13 cellular contexts compared by ENCODE assay signal in genomic region chr2:43049836-43050796, GRCh38.
A peak's percentile ranks its signal among the peaks of the same experiment; 100 is the strongest.
DNase-seq lines count a peak whose midpoint lies in the region; ATAC-seq, FAIRE-seq and TF ChIP-seq lines count a peak whose summit lies in the region.
"Had no signal": no experiment of that assay in that cellular context is flagged by ENCODE, and none has a peak within 500 bp of the region (broad histone marks: within the 10 kb centered on the region; RNA-seq: fewer than 3 reads in every experiment).

No MANE protein-coding gene starts in this region.

- 91 to 97% methylated on average over 18 of the region's 18 CpGs for WGBS in aorta, 2 donors

- H3K4me1 ChIP-seq in right atrium auricular region (peaks cover 0 to 37% of the 10 kb centered on the region in 2 donors), aorta (ENCODE audit: control insufficient read depth in 1 of 2, insufficient read depth in 2 of 2, low read length in 2 of 2) (no peaks in the 10 kb centered on the region)

- H3K4me3 Mint-ChIP-seq in MCF 10A (ENCODE audit: unreplicated experiment) (peak overlapping the region; percentile 35), natural killer cell (no peak overlapping the region)

- H3K4me3 ChIP-seq in right atrium auricular region (no peak overlapping the region), aorta (ENCODE audit: low read length in 2 of 2) (no peak overlapping the region)
- H3K4me3 ChIP-seq: heart left ventricle had no signal

- TF ChIP-seq POLR2A in GM12892 (IDR thresholded peaks at IDR 0.05; ENCODE audit: low read depth, low read length) = no peak

- H3K36me3 ChIP-seq in right atrium auricular region (no peaks in the 10 kb centered on the region), aorta (ENCODE audit: control insufficient read depth in 1 of 2, insufficient read depth in 2 of 2, low read length in 1 of 2) (no peaks in the 10 kb centered on the region)
- H3K36me3 ChIP-seq: heart left ventricle had no signal

- peak overlapping the region; percentile 93 for H3K27ac Mint-ChIP-seq in MCF 10A (ENCODE audit: low read depth, unreplicated experiment)
- H3K27ac Mint-ChIP-seq in natural killer cell = peak overlapping the region in 1 of 2 donors; percentile 61
- H3K27ac Mint-ChIP-seq: activated naive CD4-positive, alpha-beta T cell treated with anti-CD3 and anti-CD28 coated beads, Interleukin-2, amount 50 U/mL, for 24 hours had no signal

- no peaks in the 10 kb centered on the region for H3K27me3 ChIP-seq in right atrium auricular region
- H3K27me3 ChIP-seq in aorta (ENCODE audit: control insufficient read depth in 1 of 2, insufficient read depth in 2 of 2, low read length in 1 of 2) = no peaks in the 10 kb centered on the region
- H3K27me3 ChIP-seq: heart left ventricle had no signal

- H3K36me3 Mint-ChIP-seq in MCF 10A (ENCODE audit: insufficient read depth, unreplicated experiment) (no peaks in the 10 kb centered on the region), natural killer cell (no peaks in the 10 kb centered on the region)
- H3K36me3 Mint-ChIP-seq: activated naive CD4-positive, alpha-beta T cell treated with anti-CD3 and anti-CD28 coated beads, Interleukin-2, amount 50 U/mL, for 24 hours had no signal

- CTCF ChIA-PET in MCF 10A (lab: Yijun Ruan, JAX) = interaction anchor here (0.7 to 2.0 kb wide), 10 partner anchors 10 to 190 kb away, joined by 3 to 7 read pairs (median 3); partner anchors contain the start of gene ZFP36L2

- H3K27ac ChIP-seq in right atrium auricular region = no peak overlapping the region
- H3K27ac ChIP-seq in aorta (ENCODE audit: low read depth in 1 of 2, low read length in 2 of 2) = no peak overlapping the region

- no TSS peak for BruUV-seq in MCF 10A (replicated peaks; lab: Mats Ljungman, UMichigan)

- peak; percentile 23 for DNase-seq in Right ventricle myocardium inferior (ENCODE audit: missing footprints)
- DNase-seq in right atrium auricular region (ENCODE audit: low spot score) = no peak
- peak; percentile 48 for DNase-seq in MCF 10A (ENCODE audit: unreplicated experiment)
- DNase-seq in natural killer cell = no peak
- DNase-seq in aorta = peak; percentile 39 to 52
- DNase-seq in GM13977 (ENCODE audit: low spot score) = no peak
- no peak for DNase-seq in GM12892 (ENCODE audit: insufficient read length)
- DNase-seq: cerebellar nuclear complex; naive thymus-derived CD4-positive, alpha-beta T cell; SHP77 had no signal

- POLR2A ChIA-PET in MCF 10A (lab: Yijun Ruan, JAX) = interaction anchor here (0.5 to 3.3 kb wide), 19 partner anchors 8 to 130 kb away, joined by 3 to 26 read pairs (median 8); no protein-coding TSS in a partner anchor

- peaks cover 60% of the 10 kb centered on the region for H3K4me1 Mint-ChIP-seq in MCF 10A (ENCODE audit: insufficient read depth, unreplicated experiment)
- peaks cover 18 to 37% of the 10 kb centered on the region in 2 donors for H3K4me1 Mint-ChIP-seq in natural killer cell

- no peaks in the 10 kb centered on the region for H3K9me3 Mint-ChIP-seq in MCF 10A (ENCODE audit: unreplicated experiment)
- no peaks in the 10 kb centered on the region for H3K9me3 Mint-ChIP-seq in natural killer cell
- H3K9me3 Mint-ChIP-seq: activated naive CD4-positive, alpha-beta T cell treated with anti-CD3 and anti-CD28 coated beads, Interleukin-2, amount 50 U/mL, for 24 hours; naive thymus-derived CD4-positive, alpha-beta T cell had no signal

- ATAC-seq in Right ventricle myocardium inferior = no peak
- peak in 2 of 3 donors; percentile 50 to 70 for ATAC-seq in natural killer cell
- no peak for ATAC-seq in aorta (ENCODE audit: low FRiP score)
- no peak for ATAC-seq in esophagus mucosa
- ATAC-seq: naive thymus-derived CD4-positive, alpha-beta T cell had no signal

- FAIRE-seq in GM12892 (lab: Jason Lieb, UNC) = no peak

- intact Hi-C loops in Right ventricle myocardium inferior (cut with DNase I) (no loop called here), MCF 10A (cut with micrococcal nuclease) (no loop called here), natural killer cell (cut with micrococcal nuclease) (no loop called here), aorta (cut with DNase I) (no loop called here)

- TF ChIP-seq CTCF in right atrium auricular region (IDR thresholded peaks at IDR 0.05) (no peak), MCF 10A (IDR thresholded peaks at IDR 0.05; ENCODE audit: unreplicated experiment) (no peak), natural killer cell (IDR thresholded peaks at IDR 0.05) (no peak), GM13977 (IDR thresholded peaks at IDR 0.05; ENCODE audit: extremely low read depth, insufficient read depth, missing control alignments) (no peak)

- in situ Hi-C loops in GM13977 (cut with MboI; ENCODE audit: low pct_unique_long_range_greater_than_20kb, low sequenced_read_pairs, unreplicated experiment) = no loop called here

- H3K9me3 ChIP-seq in right atrium auricular region = no peaks in the 10 kb centered on the region
- no peaks in the 10 kb centered on the region for H3K9me3 ChIP-seq in aorta (ENCODE audit: control insufficient read depth, low read length)
- H3K9me3 ChIP-seq: heart left ventricle had no signal

- H3K27me3 Mint-ChIP-seq in MCF 10A (ENCODE audit: insufficient read depth, unreplicated experiment) (no peaks in the 10 kb centered on the region), natural killer cell (ENCODE audit: low read depth in 2 of 2) (no peaks in the 10 kb centered on the region)
- H3K27me3 Mint-ChIP-seq: activated naive CD4-positive, alpha-beta T cell treated with anti-CD3 and anti-CD28 coated beads, Interleukin-2, amount 50 U/mL, for 24 hours had no signal

Comparison
In these comparisons a context has a peak if more than half of its experiments do, and no peak if none do; other contexts are left out.
1. DNase-seq: peak in Right ventricle myocardium inferior (single experiment), MCF 10A (single experiment) and aorta (2 of 2); none in right atrium auricular region (single experiment), natural killer cell (single experiment), GM13977 (single experiment) and GM12892 (single experiment).
2. ATAC-seq: peak in natural killer cell (2 of 3); none in Right ventricle myocardium inferior (single experiment), aorta (single experiment) and esophagus mucosa (single experiment).